ENCODE assay signal across 8 cellular contexts in the genomic region with DNA sequence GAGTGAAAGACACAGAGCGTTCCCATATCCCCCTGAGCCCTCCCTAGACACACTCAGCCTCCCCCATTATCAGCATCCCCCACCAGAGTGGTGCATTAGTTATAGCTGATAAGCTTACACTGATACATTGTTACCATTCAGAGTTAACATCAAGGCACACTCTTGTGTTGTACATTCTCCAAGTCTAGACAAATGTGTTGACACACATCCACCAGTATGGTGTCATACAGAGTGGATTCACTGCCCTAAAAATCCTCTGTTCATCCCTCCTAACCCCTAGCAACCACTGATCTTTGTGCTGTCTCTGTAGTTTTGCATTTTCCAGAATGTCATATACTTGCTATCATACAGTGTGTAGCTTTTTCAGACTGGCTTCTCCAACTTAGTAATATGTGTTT.
DNase-seq lines count a peak whose midpoint lies in the region; ATAC-seq and TF ChIP-seq lines count a peak whose summit lies in the region.

No MANE protein-coding gene starts in this region.

- no peak for TF ChIP-seq CTCF in fibroblast of pulmonary artery (IDR thresholded peaks at IDR 0.05; ENCODE audit: low read length, missing control alignments)

- peaks cover 20% of the 10 kb centered on the region for H3K36me3 ChIP-seq in skeletal muscle satellite cell (ENCODE audit: insufficient read depth, low read length)

- ATAC-seq in GM19395 (IDR thresholded peaks at IDR 0.05; ENCODE audit: unreplicated experiment), result peak; percentile 32
- ATAC-seq in SK-N-SH treated with all-trans-retinoic acid at 6 μM for 48 hours, result peak; percentile 28

- H3K4me2 ChIP-seq in skeletal muscle satellite cell (ENCODE audit: low read length), result peak overlapping the region; percentile 90

- no peaks in the 10 kb centered on the region for H3K27me3 ChIP-seq in skeletal muscle satellite cell (ENCODE audit: control insufficient read depth, insufficient read depth, low read length)

- peaks cover 16% of the 10 kb centered on the region for H3K4me1 ChIP-seq in skeletal muscle satellite cell (ENCODE audit: control insufficient read depth, insufficient read depth, low read length)

- H3K9me3 ChIP-seq in skeletal muscle satellite cell (replicated peaks; ENCODE audit: low read length), result no peaks in the 10 kb centered on the region

- H3K4me3 ChIP-seq in fibroblast of pulmonary artery (replicated peaks; ENCODE audit: low read depth, low read length), result peak overlapping the region; percentile 50
- peak overlapping the region; percentile 66 for H3K4me3 ChIP-seq in skeletal muscle satellite cell (ENCODE audit: low read length)

- peak overlapping the region; percentile 73 for H3K9ac ChIP-seq in skeletal muscle satellite cell (ENCODE audit: low read depth, low read length)

- DNase-seq in fibroblast of pulmonary artery (ENCODE audit: low read depth) (peak; percentile 42), cerebellum (ENCODE audit: low spot score) (no peak), NCI-H510A treated with DMSO at 0.1 percent for 48 hours (lab: John Stamatoyannopoulos, UW) (no peak), NCI-H2081 treated with DMSO at 0.1 percent for 48 hours (lab: John Stamatoyannopoulos, UW) (no peak), amniotic stem cell (lab: John Stamatoyannopoulos, UW) (no peak)

TF ChIP-seq in SK-N-SH treated with all-trans-retinoic acid at 6 μM for 48 hours, 23 proteins besides CTCF, POLR2A, EP300 and RAD21:
- no peak for TF ChIP-seq GLIS3 (CRISPR knock-in tag; IDR thresholded peaks at IDR 0.05)
- TF ChIP-seq, protein P1, sequence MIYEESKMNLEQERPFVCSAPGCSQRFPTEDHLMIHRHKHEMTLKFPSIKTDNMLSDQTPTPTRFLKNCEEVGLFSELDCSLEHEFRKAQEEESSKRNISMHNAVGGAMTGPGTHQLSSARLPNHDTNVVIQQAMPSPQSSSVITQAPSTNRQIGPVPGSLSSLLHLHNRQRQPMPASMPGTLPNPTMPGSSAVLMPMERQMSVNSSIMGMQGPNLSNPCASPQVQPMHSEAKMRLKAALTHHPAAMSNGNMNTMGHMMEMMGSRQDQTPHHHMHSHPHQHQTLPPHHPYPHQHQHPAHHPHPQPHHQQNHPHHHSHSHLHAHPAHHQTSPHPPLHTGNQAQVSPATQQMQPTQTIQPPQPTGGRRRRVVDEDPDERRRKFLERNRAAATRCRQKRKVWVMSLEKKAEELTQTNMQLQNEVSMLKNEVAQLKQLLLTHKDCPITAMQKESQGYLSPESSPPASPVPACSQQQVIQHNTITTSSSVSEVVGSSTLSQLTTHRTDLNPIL (CRISPR knock-in tag; IDR thresholded peaks at IDR 0.05; ENCODE audit: low read depth), result no peak
TF ChIP-seq in SK-N-SH treated with all-trans-retinoic acid at 6 μM for 48 hours: peak in this region for 0.
